In genomic region chr5:88502179-88503064, GRCh38 we compare ENCODE assay signal across 8 cellular contexts.
DNase-seq lines count a peak whose midpoint lies in the region; ATAC-seq, FAIRE-seq and TF ChIP-seq lines count a peak whose summit lies in the region.

No MANE protein-coding gene starts in this region.

- H3K36me3 ChIP-seq in KOPT-K1 (ENCODE audit: insufficient read depth, low read length): no peaks in the 10 kb centered on the region
- H3K36me3 ChIP-seq in aorta (ENCODE audit: control insufficient read depth in 1 of 2, insufficient read depth in 2 of 2, low read length in 1 of 2): no peaks in the 10 kb centered on the region

- WGBS in aorta, 2 donors: 46 to 61% methylated on average over 6 of the region's 6 CpGs

- peaks cover 10 to 15% of the 10 kb centered on the region in 2 donors for H3K27me3 Mint-ChIP-seq in natural killer cell (ENCODE audit: low read depth in 2 of 2)

- ATAC-seq in GM21576 (IDR thresholded peaks at IDR 0.05; ENCODE audit: unreplicated experiment) (peak; percentile 90), natural killer cell (peak; percentile 66 to 89 (median 87)), aorta (ENCODE audit: low FRiP score) (no peak)

- no peaks in the 10 kb centered on the region for H3K9me3 Mint-ChIP-seq in natural killer cell

- H3K27me3 ChIP-seq in aorta (ENCODE audit: control insufficient read depth in 1 of 2, insufficient read depth in 2 of 2, low read length in 1 of 2): no peaks in the 10 kb centered on the region

- H3K4me1 Mint-ChIP-seq in natural killer cell: peaks cover 12 to 15% of the 10 kb centered on the region in 2 donors

- peak overlapping the region; percentile 89 for H3K4me3 Mint-ChIP-seq in natural killer cell

- H3K9me3 ChIP-seq in KOPT-K1 (ENCODE audit: insufficient read depth, low read length, poor library complexity, severe bottlenecking): no peaks in the 10 kb centered on the region
- no peaks in the 10 kb centered on the region for H3K9me3 ChIP-seq in aorta (ENCODE audit: control insufficient read depth, low read length)

- intact Hi-C loops in natural killer cell (cut with micrococcal nuclease) (loop anchor here (1.0 kb wide), 2 partner anchors 298 to 361 kb away; no protein-coding TSS in a partner anchor), aorta (cut with DNase I) (no loop called here)

- peak overlapping the region; percentile 85 for H3K27ac ChIP-seq in KOPT-K1 (ENCODE audit: low read depth, low read length, poor library complexity, severe bottlenecking)
- no peak overlapping the region for H3K27ac ChIP-seq in aorta (ENCODE audit: low read depth in 1 of 2, low read length in 2 of 2)

- H3K4me1 ChIP-seq in aorta (ENCODE audit: control insufficient read depth in 1 of 2, insufficient read depth in 2 of 2, low read length in 2 of 2): no peaks in the 10 kb centered on the region

- no peaks in the 10 kb centered on the region for H3K36me3 Mint-ChIP-seq in natural killer cell

- DNase-seq in GM12892 (ENCODE audit: insufficient read length) (no peak), cardiac fibroblast (ENCODE audit: low read depth in 2 of 2) (peak; percentile 5 to 18), natural killer cell (no peak), aorta (no peak), NCI-H1436 (lab: John Stamatoyannopoulos, UW) (no peak), GDM1 (lab: John Stamatoyannopoulos, UW) (no peak)

- FAIRE-seq in GM12892 (lab: Jason Lieb, UNC): peak; percentile 92

- TF ChIP-seq CTCF in cardiac fibroblast (IDR thresholded peaks at IDR 0.05; ENCODE audit: low read depth, low read length): no peak
- TF ChIP-seq CTCF in natural killer cell (IDR thresholded peaks at IDR 0.05): no peak

- H3K4me3 ChIP-seq in cardiac fibroblast (replicated peaks in 1 of 2; ENCODE audit: low read depth in 2 of 2, low read length in 2 of 2) (peak overlapping the region; percentile 27 to 51), aorta (ENCODE audit: low read length in 2 of 2) (peak overlapping the region in 1 of 2 donors; percentile 8)

- TF ChIP-seq POLR2A in GM12892 (IDR thresholded peaks at IDR 0.05; ENCODE audit: low read depth, low read length): no peak

- peak overlapping the region; percentile 60 to 77 for H3K27ac Mint-ChIP-seq in natural killer cell

Comparison
In these comparisons a context has a peak if more than half of its experiments do, and no peak if none do; other contexts are left out.
1. DNase-seq: peak in cardiac fibroblast (2 of 2); none in GM12892 (single experiment), natural killer cell (single experiment), aorta (0 of 2), NCI-H1436 (single experiment) and GDM1 (single experiment).